1 cellular context compared by ENCODE assay signal in genomic region chr10:83734278-83734677, GRCh38.
A peak's percentile ranks its signal among the peaks of the same experiment; 100 is the strongest.
TF ChIP-seq lines count a peak whose summit lies in the region.

No MANE protein-coding gene starts in this region.

TF ChIP-seq in GM12878, 131 proteins besides CTCF, POLR2A, EP300 and RAD21 (continued from another document):
- TF ChIP-seq ATF3 (IDR thresholded peaks at IDR 0.05; ENCODE audit: borderline replicate concordance, extremely low read depth, low read depth, low read length) = no peak
- TF ChIP-seq CBX5 (IDR thresholded peaks at IDR 0.05; ENCODE audit: low read depth) = peak; percentile 70; the same call in 1 of the 2 replicates
